In genomic region chr2:36382472-36382871, GRCh38 we compare ENCODE assay signal across 18 cellular contexts. TPM values are rescaled to one million over a fixed set of nuclear protein-coding genes. Genes with fewer than 3 reads are reported as not detected.
DNase-seq lines count a peak whose midpoint lies in the region; ATAC-seq, FAIRE-seq and TF ChIP-seq lines count a peak whose summit lies in the region.
"Had no signal": no experiment of that assay in that cellular context is flagged by ENCODE, and none has a peak within 500 bp of the region (broad histone marks: within the 10 kb centered on the region; RNA-seq: fewer than 3 reads in every experiment).

No MANE protein-coding gene starts in this region.

- no peak overlapping the region for H3K4me3 ChIP-seq in A549
- no peak overlapping the region for H3K4me3 ChIP-seq in RWPE2 (ENCODE audit: severe bottlenecking)
- no peak overlapping the region for H3K4me3 ChIP-seq in tibial artery
- H3K4me3 ChIP-seq in BE2C (ENCODE audit: low read depth, low read length) = no peak overlapping the region
- H3K4me3 ChIP-seq: GM23248 had no signal

- no peak for DNase-seq in A549 (ENCODE audit: low read depth in 1 of 2, low spot score in 1 of 2)
- DNase-seq in H9 = no peak
- no peak for DNase-seq in RWPE2 (ENCODE audit: low spot score)
- DNase-seq in tibial artery = no peak
- DNase-seq in posterior vena cava (ENCODE audit: low spot score) = no peak
- DNase-seq in BE2C = no peak
- no peak for DNase-seq in anterior cingulate cortex (lab: John Stamatoyannopoulos, UW)
- DNase-seq: 8988T; ACHN; Caco-2; CD4-positive, alpha-beta T cell; GM23248 had no signal

- no peak overlapping the region for H3T11ph ChIP-seq in H9 (ENCODE audit: low read length)

- no peak overlapping the region for H3K23ac ChIP-seq in H9 (ENCODE audit: insufficient read length, low read depth, low read length)

- peak overlapping the region; percentile 90; the same call in 2 of the 3 replicates for H3K4me2 ChIP-seq in A549
- no peak overlapping the region for H3K4me2 ChIP-seq in H9 (ENCODE audit: insufficient read depth, insufficient read length, low read length)

- no peak overlapping the region for H2AFZ ChIP-seq in H9 (ENCODE audit: low read length)
- H2AFZ ChIP-seq: GM23248 had no signal

- no peaks in the 10 kb centered on the region for H4K20me1 ChIP-seq in H9 (ENCODE audit: control insufficient read depth, insufficient read depth, insufficient read length)

- TF ChIP-seq POLR2A in A549 (IDR thresholded peaks at IDR 0.05; ENCODE audit: low read length) = no peak

- no peak overlapping the region for H3K27ac Mint-ChIP-seq in H9
- H3K27ac Mint-ChIP-seq: CD4-positive, alpha-beta T cell had no signal

- no peak for TF ChIP-seq RAD21 in A549 (conservative IDR thresholded peaks at IDR 0.05 in 1 of 2, IDR thresholded peaks at IDR 0.05 in 1 of 2)

- H3K9me3 ChIP-seq in A549 (no peaks in the 10 kb centered on the region), H9 (ENCODE audit: control insufficient read depth, low read depth, low read length) (no peaks in the 10 kb centered on the region), RWPE2 (ENCODE audit: severe bottlenecking) (no peaks in the 10 kb centered on the region), tibial artery (no peaks in the 10 kb centered on the region), BE2C (no peaks in the 10 kb centered on the region)
- H3K9me3 ChIP-seq: Caco-2 had no signal

- no peak overlapping the region for H4K5ac ChIP-seq in H9 (ENCODE audit: insufficient read length, low read depth, low read length)

- no peak overlapping the region for H2BK15ac ChIP-seq in H9 (ENCODE audit: low read depth, low read length)

- H3K4me1 ChIP-seq in A549 (peaks cover 100% of the 10 kb centered on the region), H9 (ENCODE audit: insufficient read depth, low read length) (peaks cover 13% of the 10 kb centered on the region), RWPE2 (ENCODE audit: insufficient read depth, poor library complexity, severe bottlenecking) (peaks cover 57% of the 10 kb centered on the region), tibial artery (peaks cover 0 to 97% (median 41%) of the 10 kb centered on the region in 4 donors), BE2C (no peaks in the 10 kb centered on the region)

- H3K36me3 Mint-ChIP-seq in H9 (ENCODE audit: insufficient read depth in 1 of 3, low read depth in 3 of 3) = peaks cover 0 to 10% (median 5%) of the 10 kb centered on the region in 3 experiments; a peak in 4 of 7 replicates

- H3K14ac ChIP-seq in H9 (ENCODE audit: insufficient read depth, low read length) = no peak overlapping the region

- H3K27me3 ChIP-seq in H9 (ENCODE audit: insufficient read depth, low read length) (no peaks in the 10 kb centered on the region), RWPE2 (ENCODE audit: insufficient read depth, poor library complexity, severe bottlenecking) (no peaks in the 10 kb centered on the region), tibial artery (no peaks in the 10 kb centered on the region), BE2C (no peaks in the 10 kb centered on the region; the same call in 1 of the 2 replicates)

- H3K23me2 ChIP-seq in H9 (ENCODE audit: insufficient read length, low read depth, low read length, poor library complexity, severe bottlenecking) = no peaks in the 10 kb centered on the region

- CTCF ChIA-PET in A549 (lab: Yijun Ruan, JAX) = interaction anchor here (0.9 to 2.8 kb wide), 7 partner anchors 9 to 125 kb away, joined by 3 to 13 read pairs (median 4); no protein-coding TSS in a partner anchor

- no peak overlapping the region for H2BK5ac ChIP-seq in H9 (ENCODE audit: insufficient read length, low read length)

- H3K79me2 ChIP-seq in H9 (ENCODE audit: insufficient read depth, low read length) = peaks cover 23% of the 10 kb centered on the region; the same call in 1 of the 2 replicates

- ATAC-seq in A549 (no peak), RWPE2 (ENCODE audit: low read depth) (no peak)
- ATAC-seq: HCT116 had no signal

- peak overlapping the region; percentile 38 for H2AK5ac ChIP-seq in H9 (ENCODE audit: insufficient read length, low read length)

- no peak overlapping the region for H4K8ac ChIP-seq in H9 (replicated peaks; ENCODE audit: insufficient read length, low read depth, low read length)

- no peaks in the 10 kb centered on the region; the same call in 1 of the 2 replicates for H3K27me3 Mint-ChIP-seq in H9 (ENCODE audit: low read depth)
- H3K27me3 Mint-ChIP-seq: CD4-positive, alpha-beta T cell had no signal

- no peak overlapping the region for H2BK12ac ChIP-seq in H9 (ENCODE audit: insufficient read length, low read depth, low read length)

- H3K9ac ChIP-seq in H9 (ENCODE audit: extremely low read depth, insufficient read length, low read length) = no peak overlapping the region
- H3K9ac ChIP-seq: GM23248 had no signal

- intact Hi-C loops in tibial artery (cut with DNase I; ENCODE audit: low total_unique reads) = no loop called here
- intact Hi-C loops in posterior vena cava (cut with DNase I) = no loop called here

- H2BK120ac ChIP-seq in H9 (ENCODE audit: low read depth, low read length, poor library complexity, severe bottlenecking) = no peak overlapping the region

- POLR2A ChIA-PET in A549 (lab: Yijun Ruan, JAX) = no interaction called here

- no peak overlapping the region for H4K91ac ChIP-seq in H9 (ENCODE audit: insufficient read length, low read depth, low read length)

- no peak overlapping the region for H3K56ac ChIP-seq in H9 (ENCODE audit: insufficient read length, low read depth, low read length)

- H3K9me3 Mint-ChIP-seq in H9 = no peaks in the 10 kb centered on the region; a peak in 1 of 5 replicates
- H3K9me3 Mint-ChIP-seq: CD4-positive, alpha-beta T cell had no signal

- 41% methylated on average over 2 of the region's 2 CpGs for WGBS in A549 (ENCODE audit: missing lambda C conversion rate)
- WGBS in H9 (ENCODE audit: extremely low coverage, insufficient read length, low lambda C conversion rate) = no CpG with 5 or more reads among the region's 2 CpGs

- no peaks in the 10 kb centered on the region for H3K79me1 ChIP-seq in H9 (ENCODE audit: insufficient read depth, low read depth, low read length, poor library complexity, severe bottlenecking)

- no peak overlapping the region for H3K4ac ChIP-seq in H9 (ENCODE audit: low read depth, low read length)

- no peak overlapping the region for H3K4me3 Mint-ChIP-seq in H9
- H3K4me3 Mint-ChIP-seq: CD4-positive, alpha-beta T cell had no signal

- peaks cover 52 to 60% of the 10 kb centered on the region in 2 experiments for H3K4me1 Mint-ChIP-seq in H9

- no peak overlapping the region for H2BK20ac ChIP-seq in H9 (ENCODE audit: low read depth, low read length, poor library complexity, severe bottlenecking)

- no peak for FAIRE-seq in A549 (lab: Jason Lieb, UNC)
- FAIRE-seq: D721Med, GM12891, GM19239, H54 had no signal

- TF ChIP-seq EP300 in A549 (IDR thresholded peaks at IDR 0.05) = no peak

- peaks cover 44% of the 10 kb centered on the region for H3K36me3 ChIP-seq in RWPE2 (ENCODE audit: low read depth)
- peaks cover 0 to 7% (median 0%) of the 10 kb centered on the region in 3 donors for H3K36me3 ChIP-seq in tibial artery
- no peaks in the 10 kb centered on the region for H3K36me3 ChIP-seq in BE2C

- H3K18ac ChIP-seq in H9 (ENCODE audit: insufficient read length, low read depth, low read length) = no peak overlapping the region

- TF ChIP-seq CTCF in A549 (IDR thresholded peaks at IDR 0.05) = no peak
- no peak for TF ChIP-seq CTCF in H9 (conservative IDR thresholded peaks at IDR 0.05)
- no peak for TF ChIP-seq CTCF in RWPE2 (IDR thresholded peaks at IDR 0.05; ENCODE audit: poor library complexity, severe bottlenecking)
- TF ChIP-seq CTCF in tibial artery (IDR thresholded peaks at IDR 0.05) = no peak
- TF ChIP-seq CTCF in BE2C (IDR thresholded peaks at IDR 0.05; ENCODE audit: low read depth, low read length) = no peak

- H3K27ac ChIP-seq in A549 = peak overlapping the region; percentile 75 to 89
- H3K27ac ChIP-seq in H9 (ENCODE audit: insufficient read length, low read depth, low read length) = no peak overlapping the region
- H3K27ac ChIP-seq in RWPE2 (ENCODE audit: poor library complexity, severe bottlenecking) = peak overlapping the region; percentile 98
- H3K27ac ChIP-seq in tibial artery = peak overlapping the region; percentile 66 to 74
- H3K27ac ChIP-seq: C4-2B, GM23248 had no signal

TF ChIP-seq in A549, 52 proteins besides CTCF, POLR2A, EP300 and RAD21 (continues in another document):
- TF ChIP-seq ZC3H11A (IDR thresholded peaks at IDR 0.05) (no peak), ELK1 (IDR thresholded peaks at IDR 0.05; ENCODE audit: low read depth, low read length) (no peak), EHMT2 (IDR thresholded peaks at IDR 0.05; ENCODE audit: low read depth) (no peak), SREBF2 (IDR thresholded peaks at IDR 0.05) (no peak), FOSL2 (IDR thresholded peaks at IDR 0.05) (no peak), FOSL2 (CRISPR knock-in tag; IDR thresholded peaks at IDR 0.05) (no peak), SMC3 (IDR thresholded peaks at IDR 0.05) (no peak), PHF8 (IDR thresholded peaks at IDR 0.05; ENCODE audit: borderline replicate concordance, low read depth) (no peak), USF2 (IDR thresholded peaks at IDR 0.05) (no peak)

RNA-seq across cellular contexts. Expression of gene CRIM1, which starts 26.9 kb away (rescaled TPM):
- polyA plus RNA-seq in A549 (2011; rRNA removed) = 208 and 275 TPM in 2 replicates
- 133 and 166 TPM in 2 replicates for polyA plus RNA-seq in A549 (2012; cell fraction: cytosol; rRNA removed)
- polyA plus RNA-seq in A549 (2012; cell fraction: nucleus; rRNA removed) = 215 and 283 TPM in 2 replicates
- polyA plus RNA-seq in A549 (2017; fragmentation: RNase III; extraction: RNeasy Plus Mini Kit Qiagen cat#74134 plus additional on column Dnase treatment) = 127 to 135 TPM (median 130 TPM) in 3 replicates
- polyA minus RNA-seq in A549 (2011; rRNA and poly(A)+ RNA removed) = 997 and 1,171 TPM in 2 replicates
- total RNA-seq in H9 (2021) = 27.0 and 27.6 TPM in 2 replicates
- total RNA-seq in posterior vena cava = 100 to 1,000 TPM; 103 to 143 TPM
- not detected for polyA plus RNA-seq in BE2C (2012; ENCODE audit: insufficient read depth, insufficient read length, low read depth)
